ENCODE assay signal across 2 cellular contexts in genomic region chr18:6489977-6490376, GRCh38.
TF ChIP-seq lines count a peak whose summit lies in the region.

No MANE protein-coding gene starts in this region.

TF ChIP-seq in GM23338, 12 proteins besides CTCF, POLR2A, EP300 and RAD21 (continued from another document):
- TF ChIP-seq, protein P1, sequence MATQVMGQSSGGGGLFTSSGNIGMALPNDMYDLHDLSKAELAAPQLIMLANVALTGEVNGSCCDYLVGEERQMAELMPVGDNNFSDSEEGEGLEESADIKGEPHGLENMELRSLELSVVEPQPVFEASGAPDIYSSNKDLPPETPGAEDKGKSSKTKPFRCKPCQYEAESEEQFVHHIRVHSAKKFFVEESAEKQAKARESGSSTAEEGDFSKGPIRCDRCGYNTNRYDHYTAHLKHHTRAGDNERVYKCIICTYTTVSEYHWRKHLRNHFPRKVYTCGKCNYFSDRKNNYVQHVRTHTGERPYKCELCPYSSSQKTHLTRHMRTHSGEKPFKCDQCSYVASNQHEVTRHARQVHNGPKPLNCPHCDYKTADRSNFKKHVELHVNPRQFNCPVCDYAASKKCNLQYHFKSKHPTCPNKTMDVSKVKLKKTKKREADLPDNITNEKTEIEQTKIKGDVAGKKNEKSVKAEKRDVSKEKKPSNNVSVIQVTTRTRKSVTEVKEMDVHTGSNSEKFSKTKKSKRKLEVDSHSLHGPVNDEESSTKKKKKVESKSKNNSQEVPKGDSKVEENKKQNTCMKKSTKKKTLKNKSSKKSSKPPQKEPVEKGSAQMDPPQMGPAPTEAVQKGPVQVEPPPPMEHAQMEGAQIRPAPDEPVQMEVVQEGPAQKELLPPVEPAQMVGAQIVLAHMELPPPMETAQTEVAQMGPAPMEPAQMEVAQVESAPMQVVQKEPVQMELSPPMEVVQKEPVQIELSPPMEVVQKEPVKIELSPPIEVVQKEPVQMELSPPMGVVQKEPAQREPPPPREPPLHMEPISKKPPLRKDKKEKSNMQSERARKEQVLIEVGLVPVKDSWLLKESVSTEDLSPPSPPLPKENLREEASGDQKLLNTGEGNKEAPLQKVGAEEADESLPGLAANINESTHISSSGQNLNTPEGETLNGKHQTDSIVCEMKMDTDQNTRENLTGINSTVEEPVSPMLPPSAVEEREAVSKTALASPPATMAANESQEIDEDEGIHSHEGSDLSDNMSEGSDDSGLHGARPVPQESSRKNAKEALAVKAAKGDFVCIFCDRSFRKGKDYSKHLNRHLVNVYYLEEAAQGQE (IDR thresholded peaks at IDR 0.05; ENCODE audit: unreplicated experiment) = no peak
- TF ChIP-seq JUNB (IDR thresholded peaks at IDR 0.05; ENCODE audit: unreplicated experiment) (no peak), POLR2AphosphoS5 (IDR thresholded peaks at IDR 0.05; ENCODE audit: low read depth) (no peak)
- TF ChIP-seq, protein P2, sequence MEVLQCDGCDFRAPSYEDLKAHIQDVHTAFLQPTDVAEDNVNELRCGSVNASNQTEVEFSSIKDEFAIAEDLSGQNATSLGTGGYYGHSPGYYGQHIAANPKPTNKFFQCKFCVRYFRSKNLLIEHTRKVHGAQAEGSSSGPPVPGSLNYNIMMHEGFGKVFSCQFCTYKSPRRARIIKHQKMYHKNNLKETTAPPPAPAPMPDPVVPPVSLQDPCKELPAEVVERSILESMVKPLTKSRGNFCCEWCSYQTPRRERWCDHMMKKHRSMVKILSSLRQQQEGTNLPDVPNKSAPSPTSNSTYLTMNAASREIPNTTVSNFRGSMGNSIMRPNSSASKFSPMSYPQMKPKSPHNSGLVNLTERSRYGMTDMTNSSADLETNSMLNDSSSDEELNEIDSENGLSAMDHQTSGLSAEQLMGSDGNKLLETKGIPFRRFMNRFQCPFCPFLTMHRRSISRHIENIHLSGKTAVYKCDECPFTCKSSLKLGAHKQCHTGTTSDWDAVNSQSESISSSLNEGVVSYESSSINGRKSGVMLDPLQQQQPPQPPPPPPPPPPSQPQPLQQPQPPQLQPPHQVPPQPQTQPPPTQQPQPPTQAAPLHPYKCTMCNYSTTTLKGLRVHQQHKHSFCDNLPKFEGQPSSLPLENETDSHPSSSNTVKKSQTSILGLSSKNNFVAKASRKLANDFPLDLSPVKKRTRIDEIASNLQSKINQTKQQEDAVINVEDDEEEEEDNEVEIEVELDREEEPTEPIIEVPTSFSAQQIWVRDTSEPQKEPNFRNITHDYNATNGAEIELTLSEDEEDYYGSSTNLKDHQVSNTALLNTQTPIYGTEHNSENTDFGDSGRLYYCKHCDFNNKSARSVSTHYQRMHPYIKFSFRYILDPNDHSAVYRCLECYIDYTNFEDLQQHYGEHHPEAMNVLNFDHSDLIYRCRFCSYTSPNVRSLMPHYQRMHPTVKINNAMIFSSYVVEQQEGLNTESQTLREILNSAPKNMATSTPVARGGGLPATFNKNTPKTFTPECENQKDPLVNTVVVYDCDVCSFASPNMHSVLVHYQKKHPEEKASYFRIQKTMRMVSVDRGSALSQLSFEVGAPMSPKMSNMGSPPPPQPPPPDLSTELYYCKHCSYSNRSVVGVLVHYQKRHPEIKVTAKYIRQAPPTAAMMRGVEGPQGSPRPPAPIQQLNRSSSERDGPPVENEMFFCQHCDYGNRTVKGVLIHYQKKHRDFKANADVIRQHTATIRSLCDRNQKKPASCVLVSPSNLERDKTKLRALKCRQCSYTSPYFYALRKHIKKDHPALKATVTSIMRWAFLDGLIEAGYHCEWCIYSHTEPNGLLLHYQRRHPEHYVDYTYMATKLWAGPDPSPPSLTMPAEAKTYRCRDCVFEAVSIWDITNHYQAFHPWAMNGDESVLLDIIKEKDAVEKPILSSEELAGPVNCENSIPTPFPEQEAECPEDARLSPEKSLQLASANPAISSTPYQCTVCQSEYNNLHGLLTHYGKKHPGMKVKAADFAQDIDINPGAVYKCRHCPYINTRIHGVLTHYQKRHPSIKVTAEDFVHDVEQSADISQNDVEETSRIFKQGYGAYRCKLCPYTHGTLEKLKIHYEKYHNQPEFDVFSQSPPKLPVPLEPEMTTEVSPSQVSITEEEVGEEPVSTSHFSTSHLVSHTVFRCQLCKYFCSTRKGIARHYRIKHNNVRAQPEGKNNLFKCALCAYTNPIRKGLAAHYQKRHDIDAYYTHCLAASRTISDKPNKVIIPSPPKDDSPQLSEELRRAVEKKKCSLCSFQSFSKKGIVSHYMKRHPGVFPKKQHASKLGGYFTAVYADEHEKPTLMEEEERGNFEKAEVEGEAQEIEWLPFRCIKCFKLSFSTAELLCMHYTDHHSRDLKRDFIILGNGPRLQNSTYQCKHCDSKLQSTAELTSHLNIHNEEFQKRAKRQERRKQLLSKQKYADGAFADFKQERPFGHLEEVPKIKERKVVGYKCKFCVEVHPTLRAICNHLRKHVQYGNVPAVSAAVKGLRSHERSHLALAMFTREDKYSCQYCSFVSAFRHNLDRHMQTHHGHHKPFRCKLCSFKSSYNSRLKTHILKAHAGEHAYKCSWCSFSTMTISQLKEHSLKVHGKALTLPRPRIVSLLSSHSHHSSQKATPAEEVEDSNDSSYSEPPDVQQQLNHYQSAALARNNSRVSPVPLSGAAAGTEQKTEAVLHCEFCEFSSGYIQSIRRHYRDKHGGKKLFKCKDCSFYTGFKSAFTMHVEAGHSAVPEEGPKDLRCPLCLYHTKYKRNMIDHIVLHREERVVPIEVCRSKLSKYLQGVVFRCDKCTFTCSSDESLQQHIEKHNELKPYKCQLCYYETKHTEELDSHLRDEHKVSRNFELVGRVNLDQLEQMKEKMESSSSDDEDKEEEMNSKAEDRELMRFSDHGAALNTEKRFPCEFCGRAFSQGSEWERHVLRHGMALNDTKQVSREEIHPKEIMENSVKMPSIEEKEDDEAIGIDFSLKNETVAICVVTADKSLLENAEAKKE (CRISPR knock-in tag; IDR thresholded peaks at IDR 0.05) = no peak
- TF ChIP-seq, protein P3, sequence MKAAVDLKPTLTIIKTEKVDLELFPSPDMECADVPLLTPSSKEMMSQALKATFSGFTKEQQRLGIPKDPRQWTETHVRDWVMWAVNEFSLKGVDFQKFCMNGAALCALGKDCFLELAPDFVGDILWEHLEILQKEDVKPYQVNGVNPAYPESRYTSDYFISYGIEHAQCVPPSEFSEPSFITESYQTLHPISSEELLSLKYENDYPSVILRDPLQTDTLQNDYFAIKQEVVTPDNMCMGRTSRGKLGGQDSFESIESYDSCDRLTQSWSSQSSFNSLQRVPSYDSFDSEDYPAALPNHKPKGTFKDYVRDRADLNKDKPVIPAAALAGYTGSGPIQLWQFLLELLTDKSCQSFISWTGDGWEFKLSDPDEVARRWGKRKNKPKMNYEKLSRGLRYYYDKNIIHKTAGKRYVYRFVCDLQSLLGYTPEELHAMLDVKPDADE (IDR thresholded peaks at IDR 0.05) = no peak
TF ChIP-seq in GM23338: peak in this region for 0.

TF ChIP-seq in SK-N-SH, 30 proteins besides CTCF, POLR2A, EP300 and RAD21 (continued from another document):
- TF ChIP-seq NRF1 (IDR thresholded peaks at IDR 0.05; ENCODE audit: low read depth, low read length) (no peak), RCOR1 (IDR thresholded peaks at IDR 0.05; ENCODE audit: low read length) (no peak), GATA2 (CRISPR knock-in tag; IDR thresholded peaks at IDR 0.05) (no peak), USF1 (IDR thresholded peaks at IDR 0.05; ENCODE audit: borderline replicate concordance, low read depth) (no peak), EZH2phosphoT487 (IDR thresholded peaks at IDR 0.05; ENCODE audit: borderline replicate concordance, low read depth) (no peak), GABPA (IDR thresholded peaks at IDR 0.05; ENCODE audit: low read depth) (no peak), POLR2AphosphoS5 (IDR thresholded peaks at IDR 0.05; ENCODE audit: low read depth, low read length) (no peak)
- TF ChIP-seq, protein P4, sequence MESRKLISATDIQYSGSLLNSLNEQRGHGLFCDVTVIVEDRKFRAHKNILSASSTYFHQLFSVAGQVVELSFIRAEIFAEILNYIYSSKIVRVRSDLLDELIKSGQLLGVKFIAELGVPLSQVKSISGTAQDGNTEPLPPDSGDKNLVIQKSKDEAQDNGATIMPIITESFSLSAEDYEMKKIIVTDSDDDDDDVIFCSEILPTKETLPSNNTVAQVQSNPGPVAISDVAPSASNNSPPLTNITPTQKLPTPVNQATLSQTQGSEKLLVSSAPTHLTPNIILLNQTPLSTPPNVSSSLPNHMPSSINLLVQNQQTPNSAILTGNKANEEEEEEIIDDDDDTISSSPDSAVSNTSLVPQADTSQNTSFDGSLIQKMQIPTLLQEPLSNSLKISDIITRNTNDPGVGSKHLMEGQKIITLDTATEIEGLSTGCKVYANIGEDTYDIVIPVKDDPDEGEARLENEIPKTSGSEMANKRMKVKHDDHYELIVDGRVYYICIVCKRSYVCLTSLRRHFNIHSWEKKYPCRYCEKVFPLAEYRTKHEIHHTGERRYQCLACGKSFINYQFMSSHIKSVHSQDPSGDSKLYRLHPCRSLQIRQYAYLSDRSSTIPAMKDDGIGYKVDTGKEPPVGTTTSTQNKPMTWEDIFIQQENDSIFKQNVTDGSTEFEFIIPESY (IDR thresholded peaks at IDR 0.05; ENCODE audit: borderline replicate concordance, low read depth) = no peak
